8 cellular contexts compared by ENCODE assay signal in the genomic region with DNA sequence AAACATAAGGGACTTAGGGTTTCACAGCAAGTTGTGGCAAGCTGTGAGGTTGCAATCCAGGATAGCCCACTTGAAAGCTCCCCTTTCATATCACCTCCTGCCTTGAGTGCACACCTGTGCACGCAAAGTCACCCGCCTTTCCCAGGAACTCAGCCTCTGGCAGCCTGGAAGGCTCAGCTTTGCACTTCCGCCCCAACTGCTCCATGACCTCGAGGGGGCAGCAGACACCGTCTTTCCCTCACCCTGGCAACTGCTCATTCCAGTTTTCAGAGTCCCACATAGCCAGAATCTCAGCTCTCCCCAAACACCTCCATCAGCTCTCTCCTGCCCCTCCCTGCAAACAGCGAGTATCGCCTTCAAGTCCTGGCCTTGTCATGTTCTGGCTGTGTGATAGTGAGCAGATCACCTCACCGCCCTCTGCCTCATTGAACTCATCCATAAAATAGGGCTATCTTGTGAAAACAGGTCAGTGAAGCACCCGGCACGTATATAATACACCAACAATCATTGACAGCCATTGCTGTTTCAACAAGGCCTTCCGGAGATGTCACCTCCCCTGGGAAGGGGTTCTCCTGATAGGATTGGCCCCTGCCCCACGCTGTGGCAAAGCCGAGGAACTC. TPM values are rescaled to one million over a fixed set of nuclear protein-coding genes. Genes with fewer than 3 reads are reported as not detected.
DNase-seq lines count a peak whose midpoint lies in the region; ATAC-seq, FAIRE-seq and TF ChIP-seq lines count a peak whose summit lies in the region.

No MANE protein-coding gene starts in this region.

- intact Hi-C loops in kidney (cut with DNase I): loop anchor here (5.0 kb wide), 2 partner anchors 150 to 320 kb away; no protein-coding TSS in a partner anchor

- H3K27ac ChIP-seq in kidney (ENCODE audit: low read depth in 2 of 2, low read length in 2 of 2): no peak overlapping the region

- H3K4me1 ChIP-seq in kidney (ENCODE audit: control insufficient read depth in 1 of 2, insufficient read depth in 1 of 2, low read depth in 1 of 2, low read length in 2 of 2): peaks cover 6 to 12% of the 10 kb centered on the region in 2 donors

- FAIRE-seq in kidney (lab: Jason Lieb, UNC): no peak

- DNase-seq in Ammon's horn (ENCODE audit: low spot score) (peak; percentile 92), HCEC 1CT (peak; percentile 79), NCI-H446 (lab: John Stamatoyannopoulos, UW) (peak; percentile 92), cardiac fibroblast (ENCODE audit: low read depth in 2 of 2) (peak; percentile 85 to 86), kidney (peak; percentile 92)
- peak; percentile 56 to 72 (median 62) for DNase-seq in activated CD4-positive, CD25-positive, alpha-beta regulatory T cell (lab: John Stamatoyannopoulos, UW)
- peak; percentile 79 for DNase-seq in stimulated activated CD4-positive, alpha-beta T cell treated with anti-CD3 and anti-CD28 coated beads, Interleukin-1b, Interleukin-23, amount 100 ng/mL, for 48 hours

- no peaks in the 10 kb centered on the region for H3K9me3 ChIP-seq in kidney (ENCODE audit: control insufficient read depth in 1 of 2, low read length in 2 of 2)

- H3K9ac ChIP-seq in kidney (ENCODE audit: low read length in 2 of 2): no peak overlapping the region

- ATAC-seq in GM21367 (IDR thresholded peaks at IDR 0.05; ENCODE audit: unreplicated experiment): no peak

- TF ChIP-seq CTCF in cardiac fibroblast (IDR thresholded peaks at IDR 0.05; ENCODE audit: low read depth, low read length): peak; percentile 92
- TF ChIP-seq CTCF in kidney (IDR thresholded peaks at IDR 0.05; ENCODE audit: borderline replicate concordance, extremely low read depth, insufficient read depth): peak; percentile 98

- H3K4me3 ChIP-seq in cardiac fibroblast (replicated peaks in 1 of 2; ENCODE audit: low read depth in 2 of 2, low read length in 2 of 2): no peak overlapping the region
- H3K4me3 ChIP-seq in kidney (ENCODE audit: low read length in 2 of 2): no peak overlapping the region

- H3K36me3 ChIP-seq in kidney (ENCODE audit: control insufficient read depth in 1 of 2, insufficient read depth in 2 of 2, low read length in 2 of 2): no peaks in the 10 kb centered on the region

RNA-seq across cellular contexts. Expression of a gene that starts 32.2 kb away (rescaled TPM):
- 38.8 TPM for total RNA-seq in kidney
- polyA plus RNA-seq in kidney (ENCODE audit: insufficient read depth, low read depth, low replicate concordance): 9.9 TPM
